In genomic region chr6:111418971-111419693, GRCh38 we compare ENCODE assay signal across 16 cellular contexts.
DNase-seq lines count a peak whose midpoint lies in the region; ATAC-seq and TF ChIP-seq lines count a peak whose summit lies in the region.
"Had no signal": no experiment of that assay in that cellular context is flagged by ENCODE, and none has a peak within 500 bp of the region (broad histone marks: within the 10 kb centered on the region; RNA-seq: fewer than 3 reads in every experiment).

No MANE protein-coding gene starts in this region.

- H3K4me1 ChIP-seq in fibroblast of lung (ENCODE audit: control insufficient read depth, extremely low read depth, insufficient read depth, low read length) = peaks cover 13% of the 10 kb centered on the region
- peaks cover 42% of the 10 kb centered on the region for H3K4me1 ChIP-seq in rectal smooth muscle tissue (ENCODE audit: control insufficient read depth, insufficient read depth, low read length)

- H2AFZ ChIP-seq in fibroblast of lung (ENCODE audit: low read length) = no peak overlapping the region

- H3K9ac ChIP-seq in SK-N-MC (ENCODE audit: insufficient read length) = no peak overlapping the region
- no peak overlapping the region for H3K9ac ChIP-seq in fibroblast of lung (ENCODE audit: insufficient read depth, low read length)
- H3K9ac ChIP-seq in rectal smooth muscle tissue (ENCODE audit: low read length) = no peak overlapping the region

- H3K36me3 ChIP-seq in SK-N-MC (ENCODE audit: insufficient read depth, low read length) = no peaks in the 10 kb centered on the region
- H3K36me3 ChIP-seq in fibroblast of lung (ENCODE audit: control insufficient read depth, insufficient read depth, low read length) = peaks cover 1% of the 10 kb centered on the region
- H3K36me3 ChIP-seq in rectal smooth muscle tissue (ENCODE audit: control insufficient read depth, insufficient read depth, low read length) = peaks cover 3% of the 10 kb centered on the region

- ATAC-seq in GM19328 (IDR thresholded peaks at IDR 0.05; ENCODE audit: unreplicated experiment) (no peak), HG03439 (IDR thresholded peaks at IDR 0.05; ENCODE audit: unreplicated experiment) (no peak)
- ATAC-seq: activated CD8-positive, alpha-beta T cell treated with anti-CD3 and anti-CD28 coated beads for 36 hours; upper lobe of right lung had no signal

- H3K4me2 ChIP-seq in fibroblast of lung (ENCODE audit: extremely low read depth, insufficient read depth, low read length) = no peak overlapping the region

- peaks cover 69% of the 10 kb centered on the region for H3K79me2 ChIP-seq in fibroblast of lung (ENCODE audit: control insufficient read depth, insufficient read depth, low read length)

- peak overlapping the region; percentile 38; the same call in 1 of the 2 replicates for H3K27ac ChIP-seq in SK-N-MC
- H3K27ac ChIP-seq in fibroblast of lung (ENCODE audit: insufficient read depth, low read length) = no peak overlapping the region
- peak overlapping the region; percentile 53 for H3K27ac ChIP-seq in rectal smooth muscle tissue (ENCODE audit: low read depth, low read length)
- H3K27ac ChIP-seq: upper lobe of right lung had no signal

- no peak for TF ChIP-seq CTCF in fibroblast of lung (conservative IDR thresholded peaks at IDR 0.05 in 1 of 2, IDR thresholded peaks at IDR 0.05 in 1 of 2; ENCODE audit: low read depth in 1 of 2, low read length in 2 of 2)

- peaks cover 3% of the 10 kb centered on the region; the same call in 1 of the 2 replicates for H3K9me3 ChIP-seq in SK-N-MC (ENCODE audit: low read depth, low read length)
- no peaks in the 10 kb centered on the region for H3K9me3 ChIP-seq in fibroblast of lung (ENCODE audit: control insufficient read depth, insufficient read depth, low read depth, low read length)
- H3K9me3 ChIP-seq: upper lobe of right lung had no signal

- H4K20me1 ChIP-seq in fibroblast of lung (ENCODE audit: control insufficient read depth, extremely low read depth, insufficient read depth, low read length) = peaks cover 3% of the 10 kb centered on the region

- DNase-seq in Daoy (ENCODE audit: low read depth) (peak; percentile 15), SK-N-MC (ENCODE audit: low read depth, low spot score) (no peak), fibroblast of lung (ENCODE audit: low read depth in 2 of 2) (peak; percentile 33 to 89), SHP77 treated with DMSO at 0.1 percent for 48 hours (lab: John Stamatoyannopoulos, UW) (no peak), NCI-H446 (lab: John Stamatoyannopoulos, UW) (no peak)
- DNase-seq: activated CD8-positive, alpha-beta T cell treated with anti-CD3 and anti-CD28 coated beads for 36 hours; activated gamma-delta T cell; KG1; NCI-H187; NCI-H69; SHP77; stimulated activated CD8-positive, alpha-beta memory T cell treated with anti-CD3 and anti-CD28 coated beads, Interleukin-4, amount 100 ng/mL, for 48 hours; upper lobe of right lung had no signal

- no peaks in the 10 kb centered on the region for H3K27me3 ChIP-seq in fibroblast of lung (ENCODE audit: control insufficient read depth, insufficient read depth, low read length)
- no peaks in the 10 kb centered on the region for H3K27me3 ChIP-seq in rectal smooth muscle tissue (ENCODE audit: control insufficient read depth, insufficient read depth, low read length)
- H3K27me3 ChIP-seq: upper lobe of right lung had no signal

- H3K4me3 ChIP-seq in SK-N-MC (no peak overlapping the region), fibroblast of lung (replicated peaks in 1 of 4; ENCODE audit: control extremely low read depth in 1 of 4, insufficient read depth in 1 of 4, low read depth in 3 of 4, low read length in 4 of 4) (no peak overlapping the region), rectal smooth muscle tissue (ENCODE audit: low read length) (no peak overlapping the region)
- H3K4me3 ChIP-seq: upper lobe of right lung had no signal

Comparison
In these comparisons a context has a peak if more than half of its experiments do, and no peak if none do; other contexts are left out.
1. DNase-seq: peak in Daoy (single experiment) and fibroblast of lung (2 of 2); none in SK-N-MC (single experiment), SHP77 treated with DMSO at 0.1 percent for 48 hours (single experiment) and NCI-H446 (0 of 2).